13 cellular contexts compared by ENCODE assay signal in the genomic region with DNA sequence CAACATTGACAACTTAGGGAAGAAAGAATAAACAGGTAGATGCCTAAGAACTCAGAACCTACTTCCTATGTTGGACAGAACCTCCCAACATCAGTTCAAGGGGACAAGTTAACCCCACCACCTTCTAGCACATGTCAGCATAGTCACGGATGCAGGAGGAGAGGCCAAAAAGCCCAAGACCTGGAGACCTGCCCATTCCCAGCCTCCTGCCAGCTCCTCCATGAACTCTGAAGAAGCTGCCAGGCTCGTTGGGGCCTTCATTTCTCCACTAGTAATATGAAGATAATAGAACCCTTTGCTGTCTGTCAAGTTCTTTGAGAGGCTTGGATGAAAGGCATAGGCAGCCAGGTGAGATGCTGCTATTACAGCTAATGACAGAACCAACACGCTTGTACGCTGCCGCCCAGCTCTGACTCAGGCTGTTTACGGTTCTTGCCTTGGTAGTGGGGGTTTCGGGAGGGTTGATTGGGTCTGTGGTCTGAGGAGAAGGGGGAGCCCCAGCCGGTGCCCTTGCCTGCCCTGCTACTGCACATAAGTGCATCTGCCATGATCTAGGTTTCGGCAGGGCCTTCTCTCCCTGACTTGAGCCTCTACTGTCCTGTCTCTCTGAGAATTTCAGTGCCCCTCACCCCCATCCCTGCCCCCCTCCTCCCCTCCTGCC.
DNase-seq lines count a peak whose midpoint lies in the region; ATAC-seq and TF ChIP-seq lines count a peak whose summit lies in the region.
"Had no signal": no experiment of that assay in that cellular context is flagged by ENCODE, and none has a peak within 500 bp of the region (broad histone marks: within the 10 kb centered on the region; RNA-seq: fewer than 3 reads in every experiment).

No MANE protein-coding gene starts in this region.

- TF ChIP-seq EP300 in SK-N-SH (IDR thresholded peaks at IDR 0.05; ENCODE audit: borderline replicate concordance in 1 of 2, low read depth in 1 of 2, low read length in 1 of 2) = no peak

- no peaks in the 10 kb centered on the region for H3K27me3 ChIP-seq in SK-N-SH (ENCODE audit: insufficient read depth)
- H3K27me3 ChIP-seq: dorsolateral prefrontal cortex, heart right ventricle had no signal

- no peaks in the 10 kb centered on the region for H3K9me2 ChIP-seq in SK-N-SH

- no peak overlapping the region for H3K4me3 ChIP-seq in SK-N-SH (ENCODE audit: low read depth in 2 of 2, low read length in 1 of 2)
- H3K4me3 ChIP-seq: dorsolateral prefrontal cortex, heart right ventricle had no signal

- H3F3A ChIP-seq in SK-N-SH (replicated peaks; ENCODE audit: insufficient read depth) = no peaks in the 10 kb centered on the region

- peak; percentile 64 to 67 for ATAC-seq in activated naive CD4-positive, alpha-beta T cell treated with anti-CD3 and anti-CD28 coated beads, Interleukin-2, amount 50 U/mL, for 72 hours
- ATAC-seq in HG02623 (IDR thresholded peaks at IDR 0.05; ENCODE audit: unreplicated experiment) (peak; percentile 70), HG03469 (IDR thresholded peaks at IDR 0.05; ENCODE audit: unreplicated experiment) (peak; percentile 79)

- H3K27ac Mint-ChIP-seq in activated naive CD4-positive, alpha-beta T cell treated with anti-CD3 and anti-CD28 coated beads, Interleukin-2, amount 50 U/mL, for 72 hours = no peak overlapping the region
- no peak overlapping the region for H3K27ac Mint-ChIP-seq in type B pancreatic cell
- H3K27ac Mint-ChIP-seq in endothelial cell (ENCODE audit: unreplicated experiment) = no peak overlapping the region
- H3K27ac Mint-ChIP-seq: activated naive CD8-positive, alpha-beta T cell had no signal

- H3K27me3 Mint-ChIP-seq in type B pancreatic cell (peaks cover 25% of the 10 kb centered on the region), endothelial cell (ENCODE audit: unreplicated experiment) (peaks cover 4% of the 10 kb centered on the region)

- no peaks in the 10 kb centered on the region for H4K20me1 ChIP-seq in SK-N-SH (ENCODE audit: insufficient read depth)

- no peak for TF ChIP-seq CTCF in type B pancreatic cell (conservative IDR thresholded peaks at IDR 0.05)
- TF ChIP-seq CTCF in SK-N-SH (IDR thresholded peaks at IDR 0.05) = no peak
- TF ChIP-seq CTCF in endothelial cell (IDR thresholded peaks at IDR 0.05; ENCODE audit: unreplicated experiment) = no peak

- H3K9ac ChIP-seq in SK-N-SH = no peak overlapping the region

- H2AFZ ChIP-seq in SK-N-SH (ENCODE audit: low read depth) = no peak overlapping the region

- no peak overlapping the region for H3K4me2 ChIP-seq in SK-N-SH

- no peaks in the 10 kb centered on the region for H3K36me3 ChIP-seq in SK-N-SH (replicated peaks in 1 of 2; ENCODE audit: control insufficient read depth in 1 of 2, insufficient read depth in 2 of 2, low read length in 1 of 2)
- H3K36me3 ChIP-seq: heart right ventricle had no signal

- H3K4me3 Mint-ChIP-seq in type B pancreatic cell (no peak overlapping the region), endothelial cell (ENCODE audit: unreplicated experiment) (no peak overlapping the region)
- H3K4me3 Mint-ChIP-seq: activated naive CD8-positive, alpha-beta T cell had no signal

- no peaks in the 10 kb centered on the region for H3K79me2 ChIP-seq in SK-N-SH (ENCODE audit: insufficient read depth)

- H3K9me3 Mint-ChIP-seq in activated naive CD4-positive, alpha-beta T cell treated with anti-CD3 and anti-CD28 coated beads, Interleukin-2, amount 50 U/mL, for 72 hours = no peaks in the 10 kb centered on the region
- H3K9me3 Mint-ChIP-seq in type B pancreatic cell = no peaks in the 10 kb centered on the region
- no peaks in the 10 kb centered on the region for H3K9me3 Mint-ChIP-seq in endothelial cell (ENCODE audit: unreplicated experiment)

- H3K4me1 Mint-ChIP-seq in type B pancreatic cell (ENCODE audit: unreplicated experiment) (no peaks in the 10 kb centered on the region), endothelial cell (ENCODE audit: unreplicated experiment) (peaks cover 2% of the 10 kb centered on the region)

- no peaks in the 10 kb centered on the region for H3K9me3 ChIP-seq in SK-N-SH
- H3K9me3 ChIP-seq: heart right ventricle had no signal

- WGBS in SK-N-SH (ENCODE audit: low lambda C conversion rate) = 80% methylated on average over 7 of the region's 9 CpGs

- DNase-seq in activated naive CD4-positive, alpha-beta T cell treated with anti-CD3 and anti-CD28 coated beads, Interleukin-2, amount 50 U/mL, for 72 hours (ENCODE audit: low spot score in 2 of 2) = no peak
- no peak for DNase-seq in activated naive CD4-positive, alpha-beta T cell treated with anti-CD3 and anti-CD28 coated beads, Interleukin-2, amount 50 U/mL, for 16 hours
- peak; percentile 36 for DNase-seq in type B pancreatic cell (ENCODE audit: extremely low spot score, unreplicated experiment)
- no peak for DNase-seq in SK-N-SH
- DNase-seq in EL = no peak
- DNase-seq in endothelial cell (ENCODE audit: low spot score) = no peak
- DNase-seq: GDM1, heart right ventricle, NCI-H1048 had no signal

- CTCF ChIA-PET in SK-N-SH (lab: Yijun Ruan, JAX) = interaction anchor here (0.9 to 6.2 kb wide), 5 partner anchors 7 to 174 kb away, joined by 3 to 73 read pairs (median 3); no protein-coding TSS in a partner anchor

- no peaks in the 10 kb centered on the region for H3K36me3 Mint-ChIP-seq in activated naive CD4-positive, alpha-beta T cell treated with anti-CD3 and anti-CD28 coated beads, Interleukin-2, amount 50 U/mL, for 72 hours
- H3K36me3 Mint-ChIP-seq in type B pancreatic cell = no peaks in the 10 kb centered on the region
- no peaks in the 10 kb centered on the region for H3K36me3 Mint-ChIP-seq in endothelial cell (ENCODE audit: low read depth, unreplicated experiment)
- H3K36me3 Mint-ChIP-seq: activated naive CD8-positive, alpha-beta T cell had no signal

- POLR2A ChIA-PET in SK-N-SH (lab: Yijun Ruan, JAX) = no interaction called here

- no peak for TF ChIP-seq RAD21 in SK-N-SH (IDR thresholded peaks at IDR 0.05; ENCODE audit: low read length)

- no peak overlapping the region for H3K27ac ChIP-seq in SK-N-SH (ENCODE audit: low read depth in 2 of 2, low read length in 1 of 2)
- H3K27ac ChIP-seq: dorsolateral prefrontal cortex, heart right ventricle had no signal

- peaks cover 0 to 16% of the 10 kb centered on the region in 2 experiments; a peak in 1 of 4 replicates for H3K4me1 ChIP-seq in SK-N-SH (ENCODE audit: control insufficient read depth in 1 of 2, insufficient read depth in 2 of 2, low read depth in 1 of 2, low read length in 1 of 2)

TF ChIP-seq in SK-N-SH, 30 proteins besides CTCF, POLR2A, EP300 and RAD21:
- TF ChIP-seq JUND (IDR thresholded peaks at IDR 0.05) (no peak), MXI1 (IDR thresholded peaks at IDR 0.05; ENCODE audit: low read depth, low read length) (no peak), NRF1 (IDR thresholded peaks at IDR 0.05; ENCODE audit: low read depth, low read length) (no peak)
- TF ChIP-seq, protein P1, sequence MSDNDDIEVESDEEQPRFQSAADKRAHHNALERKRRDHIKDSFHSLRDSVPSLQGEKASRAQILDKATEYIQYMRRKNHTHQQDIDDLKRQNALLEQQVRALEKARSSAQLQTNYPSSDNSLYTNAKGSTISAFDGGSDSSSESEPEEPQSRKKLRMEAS (IDR thresholded peaks at IDR 0.05; ENCODE audit: low read depth) = no peak
TF ChIP-seq in SK-N-SH: peak in this region for 0.
